Comparison of ENCODE assay signal across 32 cellular contexts in genomic region chr12:52436828-52437474, GRCh38. TPM values are rescaled to one million over a fixed set of nuclear protein-coding genes. Genes with fewer than 3 reads are reported as not detected.
DNase-seq lines count a peak whose midpoint lies in the region; ATAC-seq and TF ChIP-seq lines count a peak whose summit lies in the region.
"Had no signal": no experiment of that assay in that cellular context is flagged by ENCODE, and none has a peak within 500 bp of the region (broad histone marks: within the 10 kb centered on the region; RNA-seq: fewer than 3 reads in every experiment).

No MANE protein-coding gene starts in this region.

- H3K36me3 ChIP-seq in left ventricle myocardium inferior (no peaks in the 10 kb centered on the region), mucosa of descending colon (ENCODE audit: low read depth) (no peaks in the 10 kb centered on the region)
- H3K36me3 ChIP-seq: pancreas, suprapubic skin had no signal

- CTCF ChIA-PET in activated CD4-positive, alpha-beta memory T cell treated with anti-CD3 and anti-CD28 coated beads, Interleukin-2, amount 10 ng/mL, durations not matched to agents 7 days and 5 days (lab: Charles Lee) = no interaction called here

- H3K4me1 ChIP-seq in left ventricle myocardium inferior (no peaks in the 10 kb centered on the region), mucosa of descending colon (ENCODE audit: low read depth) (peaks cover 8% of the 10 kb centered on the region)
- H3K4me1 ChIP-seq: pancreas had no signal

- H3K36me3 Mint-ChIP-seq in endothelial cell (ENCODE audit: low read depth, unreplicated experiment) = no peaks in the 10 kb centered on the region
- H3K36me3 Mint-ChIP-seq in activated CD4-positive, alpha-beta memory T cell treated with anti-CD3 and anti-CD28 coated beads, Interleukin-2, amount 10 ng/mL, durations not matched to agents 7 days and 5 days (ENCODE audit: low read depth) = no peaks in the 10 kb centered on the region
- H3K36me3 Mint-ChIP-seq: CD14-positive monocyte; IgD-negative memory B cell; natural killer cell treated with Interleukin-12 subunit alpha and Interleukin-12 subunit beta and Interleukin-15 and Interleukin-18, amount 100 ng/mL, for 72 hours had no signal

- H3K9me3 Mint-ChIP-seq in endothelial cell (ENCODE audit: unreplicated experiment) = no peaks in the 10 kb centered on the region
- no peaks in the 10 kb centered on the region for H3K9me3 Mint-ChIP-seq in activated CD4-positive, alpha-beta memory T cell treated with anti-CD3 and anti-CD28 coated beads, Interleukin-2, amount 10 ng/mL, durations not matched to agents 7 days and 5 days
- H3K9me3 Mint-ChIP-seq: activated T-cell treated with anti-CD3 and anti-CD28 coated beads, Interleukin-2, amount 50 U/mL, for 72 hours; IgD-negative memory B cell; natural killer cell treated with Interleukin-12 subunit alpha and Interleukin-12 subunit beta and Interleukin-15 and Interleukin-18, amount 100 ng/mL, for 72 hours; T-helper 1 cell treated with Interleukin-12 subunit alpha and Interleukin-12 subunit beta and Interleukin-4 antibody, amounts not matched to agents 30 μg/mL and 1 μg/mL, for 36 hours had no signal

- intact Hi-C loops in left ventricle myocardium inferior (cut with micrococcal nuclease) = no loop called here
- intact Hi-C loops in Right ventricle myocardium superior (cut with DNase I) = no loop called here
- intact Hi-C loops in mucosa of descending colon (cut with DNase I, micrococcal nuclease) = no loop called here

- peak overlapping the region; percentile 18 for H3K27ac ChIP-seq in left ventricle myocardium inferior (replicated peaks)
- H3K27ac ChIP-seq: pancreas had no signal

- TF ChIP-seq CTCF in left ventricle myocardium inferior (IDR thresholded peaks at IDR 0.05; ENCODE audit: borderline replicate concordance) = no peak
- TF ChIP-seq CTCF in endothelial cell (IDR thresholded peaks at IDR 0.05; ENCODE audit: unreplicated experiment) = no peak
- no peak for TF ChIP-seq CTCF in mucosa of descending colon (IDR thresholded peaks at IDR 0.05)

- ATAC-seq in Right ventricle myocardium superior (ENCODE audit: poor library complexity) = no peak
- peak; percentile 27 for ATAC-seq in mucosa of descending colon
- ATAC-seq in GM19324 (IDR thresholded peaks at IDR 0.05; ENCODE audit: low FRiP score, unreplicated experiment) = no peak
- no peak for ATAC-seq in GM21576 (IDR thresholded peaks at IDR 0.05; ENCODE audit: unreplicated experiment)
- ATAC-seq: activated CD4-positive, CD25-positive, alpha-beta regulatory T cell treated with anti-CD3 and anti-CD28 coated beads, Interleukin-2, amount 50 U/mL, for 24 hours; activated T-cell treated with anti-CD3 and anti-CD28 coated beads, Interleukin-2, amount 50 U/mL, for 72 hours; natural killer cell treated with Interleukin-12 subunit alpha and Interleukin-12 subunit beta and Interleukin-15 and Interleukin-18, amount 100 ng/mL, for 72 hours had no signal

- H3K27ac Mint-ChIP-seq in endothelial cell (ENCODE audit: unreplicated experiment) = peak overlapping the region; percentile 6
- no peak overlapping the region for H3K27ac Mint-ChIP-seq in activated CD4-positive, alpha-beta memory T cell treated with anti-CD3 and anti-CD28 coated beads, Interleukin-2, amount 10 ng/mL, durations not matched to agents 7 days and 5 days
- H3K27ac Mint-ChIP-seq: activated T-cell treated with anti-CD3 and anti-CD28 coated beads, Interleukin-2, amount 50 U/mL, for 72 hours; CD14-positive monocyte; natural killer cell treated with Interleukin-12 subunit alpha and Interleukin-12 subunit beta and Interleukin-15 and Interleukin-18, amount 100 ng/mL, for 72 hours; T-helper 1 cell treated with Interleukin-12 subunit alpha and Interleukin-12 subunit beta and Interleukin-4 antibody, amounts not matched to agents 30 μg/mL and 1 μg/mL, for 36 hours had no signal

- POLR2A ChIA-PET in activated CD4-positive, alpha-beta memory T cell treated with anti-CD3 and anti-CD28 coated beads, Interleukin-2, amount 10 ng/mL, durations not matched to agents 7 days and 5 days (lab: Charles Lee) = no interaction called here

- H3K27me3 ChIP-seq in left ventricle myocardium inferior (ENCODE audit: low read depth) = peaks cover 63% of the 10 kb centered on the region
- H3K27me3 ChIP-seq: body of pancreas, pancreas had no signal

- H3K4me3 ChIP-seq in left ventricle myocardium inferior (no peak overlapping the region), mucosa of descending colon (no peak overlapping the region)
- H3K4me3 ChIP-seq: body of pancreas, pancreas, suprapubic skin had no signal

- H3K27me3 Mint-ChIP-seq in endothelial cell (ENCODE audit: unreplicated experiment) = peaks cover 7% of the 10 kb centered on the region
- peaks cover 29% of the 10 kb centered on the region for H3K27me3 Mint-ChIP-seq in activated CD4-positive, alpha-beta memory T cell treated with anti-CD3 and anti-CD28 coated beads, Interleukin-2, amount 10 ng/mL, durations not matched to agents 7 days and 5 days

- no peaks in the 10 kb centered on the region for H3K9me3 ChIP-seq in left ventricle myocardium inferior (replicated peaks)
- no peaks in the 10 kb centered on the region for H3K9me3 ChIP-seq in mucosa of descending colon
- H3K9me3 ChIP-seq: body of pancreas, pancreas, suprapubic skin had no signal

- H3K4me3 Mint-ChIP-seq in endothelial cell (ENCODE audit: unreplicated experiment) = peak overlapping the region; percentile 37
- no peak overlapping the region for H3K4me3 Mint-ChIP-seq in activated CD4-positive, alpha-beta memory T cell treated with anti-CD3 and anti-CD28 coated beads, Interleukin-2, amount 10 ng/mL, durations not matched to agents 7 days and 5 days
- H3K4me3 Mint-ChIP-seq: activated T-cell treated with anti-CD3 and anti-CD28 coated beads, Interleukin-2, amount 50 U/mL, for 72 hours; CD14-positive monocyte; IgD-negative memory B cell; natural killer cell treated with Interleukin-12 subunit alpha and Interleukin-12 subunit beta and Interleukin-15 and Interleukin-18, amount 100 ng/mL, for 72 hours; T-helper 1 cell treated with Interleukin-12 subunit alpha and Interleukin-12 subunit beta and Interleukin-4 antibody, amounts not matched to agents 30 μg/mL and 1 μg/mL, for 36 hours had no signal

- DNase-seq in left ventricle myocardium inferior = no peak
- DNase-seq in Right ventricle myocardium superior = no peak
- no peak for DNase-seq in endothelial cell (ENCODE audit: low spot score)
- no peak for DNase-seq in mucosa of descending colon
- no peak for DNase-seq in T1000 (lab: John Stamatoyannopoulos, UW)
- no peak for DNase-seq in activated CD4-positive, alpha-beta memory T cell treated with anti-CD3 and anti-CD28 coated beads, Interleukin-2, amount 10 ng/mL, durations not matched to agents 7 days and 5 days
- DNase-seq: activated CD4-positive, alpha-beta T cell treated with anti-CD3 and anti-CD28 coated beads, Interleukin-2, amount 50 U/mL, for 4 hours; activated T-cell treated with anti-CD3 and anti-CD28 coated beads, Interleukin-2, amount 50 U/mL, for 72 hours; body of pancreas; DMS79; glutamatergic neuron; left ventricle myocardium superior; NCI-H1092; NCI-H1694 treated with DMSO at 0.1 percent for 48 hours; NCI-H2171; NCI-H510A; pancreas; RPMI8226; stimulated activated naive CD4-positive, alpha-beta T cell treated with Interleukin-2 at 50 U/mL for 16 hours had no signal

- peaks cover 5% of the 10 kb centered on the region for H3K4me1 Mint-ChIP-seq in endothelial cell (ENCODE audit: unreplicated experiment)
- H3K4me1 Mint-ChIP-seq in activated CD4-positive, alpha-beta memory T cell treated with anti-CD3 and anti-CD28 coated beads, Interleukin-2, amount 10 ng/mL, durations not matched to agents 7 days and 5 days = no peaks in the 10 kb centered on the region
- H3K4me1 Mint-ChIP-seq: CD14-positive monocyte, IgD-negative memory B cell had no signal

RNA-seq across cellular contexts. Expression of gene KRT75, which starts 2.8 kb away (rescaled TPM):
- total RNA-seq in left ventricle myocardium inferior (not detected), Right ventricle myocardium superior (not detected), endothelial cell (ENCODE audit: unreplicated experiment) (not detected), mucosa of descending colon (not detected)
- total RNA-seq in activated CD4-positive, alpha-beta memory T cell treated with anti-CD3 and anti-CD28 coated beads, Interleukin-2, amount 10 ng/mL, durations not matched to agents 7 days and 5 days = not detected
- total RNA-seq: activated T-cell treated with anti-CD3 and anti-CD28 coated beads, Interleukin-2, amount 50 U/mL, for 72 hours; body of pancreas; chondrocyte; epithelial cell of proximal tubule; left ventricle myocardium superior; natural killer cell treated with Interleukin-12 subunit alpha and Interleukin-12 subunit beta and Interleukin-15 and Interleukin-18, amount 100 ng/mL, for 72 hours; pancreas; renal cortical epithelial cell; ureter had no signal

RNA-seq across cellular contexts. Expression of gene KRT6B, which starts 15.0 kb away (rescaled TPM):
- total RNA-seq in left ventricle myocardium inferior (not detected), Right ventricle myocardium superior (not detected), endothelial cell (ENCODE audit: unreplicated experiment) (not detected), mucosa of descending colon (not detected)
- not detected for total RNA-seq in activated CD4-positive, alpha-beta memory T cell treated with anti-CD3 and anti-CD28 coated beads, Interleukin-2, amount 10 ng/mL, durations not matched to agents 7 days and 5 days
- total RNA-seq: activated T-cell treated with anti-CD3 and anti-CD28 coated beads, Interleukin-2, amount 50 U/mL, for 72 hours; body of pancreas; chondrocyte; epithelial cell of proximal tubule; left ventricle myocardium superior; natural killer cell treated with Interleukin-12 subunit alpha and Interleukin-12 subunit beta and Interleukin-15 and Interleukin-18, amount 100 ng/mL, for 72 hours had no signal

RNA-seq across cellular contexts. Expression of gene KRT82, which starts 30.8 kb away (rescaled TPM):
- total RNA-seq in left ventricle myocardium inferior (not detected), Right ventricle myocardium superior (not detected), endothelial cell (ENCODE audit: unreplicated experiment) (not detected), mucosa of descending colon (not detected)
- not detected for total RNA-seq in activated CD4-positive, alpha-beta memory T cell treated with anti-CD3 and anti-CD28 coated beads, Interleukin-2, amount 10 ng/mL, durations not matched to agents 7 days and 5 days
- total RNA-seq: activated T-cell treated with anti-CD3 and anti-CD28 coated beads, Interleukin-2, amount 50 U/mL, for 72 hours; body of pancreas; chondrocyte; epithelial cell of proximal tubule; HT-29; left ventricle myocardium superior; natural killer cell treated with Interleukin-12 subunit alpha and Interleukin-12 subunit beta and Interleukin-15 and Interleukin-18, amount 100 ng/mL, for 72 hours; pancreas; renal cortical epithelial cell; ureter had no signal

RNA-seq across cellular contexts. Expression of gene KRT6C, which starts 36.7 kb away (rescaled TPM):
- not detected for total RNA-seq in left ventricle myocardium inferior
- total RNA-seq in Right ventricle myocardium superior = not detected
- not detected for total RNA-seq in endothelial cell (ENCODE audit: unreplicated experiment)
- under 1 TPM in 1 of 3 donors, not detected in 2; 0.20 TPM for total RNA-seq in mucosa of descending colon
- not detected for total RNA-seq in activated CD4-positive, alpha-beta memory T cell treated with anti-CD3 and anti-CD28 coated beads, Interleukin-2, amount 10 ng/mL, durations not matched to agents 7 days and 5 days
- total RNA-seq: activated T-cell treated with anti-CD3 and anti-CD28 coated beads, Interleukin-2, amount 50 U/mL, for 72 hours; body of pancreas; chondrocyte; epithelial cell of proximal tubule; HT-29; left ventricle myocardium superior; natural killer cell treated with Interleukin-12 subunit alpha and Interleukin-12 subunit beta and Interleukin-15 and Interleukin-18, amount 100 ng/mL, for 72 hours; pancreas; renal cortical epithelial cell had no signal

RNA-seq across cellular contexts. Expression of gene KRT84, which starts 51.5 kb away (rescaled TPM):
- total RNA-seq in left ventricle myocardium inferior (not detected), Right ventricle myocardium superior (not detected), endothelial cell (ENCODE audit: unreplicated experiment) (not detected), mucosa of descending colon (not detected)
- not detected for total RNA-seq in activated CD4-positive, alpha-beta memory T cell treated with anti-CD3 and anti-CD28 coated beads, Interleukin-2, amount 10 ng/mL, durations not matched to agents 7 days and 5 days
- total RNA-seq: activated T-cell treated with anti-CD3 and anti-CD28 coated beads, Interleukin-2, amount 50 U/mL, for 72 hours; body of pancreas; chondrocyte; epithelial cell of proximal tubule; HT-29; left ventricle myocardium superior; natural killer cell treated with Interleukin-12 subunit alpha and Interleukin-12 subunit beta and Interleukin-15 and Interleukin-18, amount 100 ng/mL, for 72 hours; pancreas; renal cortical epithelial cell; ureter had no signal
